1 cellular context compared by ENCODE assay signal in the genomic region with DNA sequence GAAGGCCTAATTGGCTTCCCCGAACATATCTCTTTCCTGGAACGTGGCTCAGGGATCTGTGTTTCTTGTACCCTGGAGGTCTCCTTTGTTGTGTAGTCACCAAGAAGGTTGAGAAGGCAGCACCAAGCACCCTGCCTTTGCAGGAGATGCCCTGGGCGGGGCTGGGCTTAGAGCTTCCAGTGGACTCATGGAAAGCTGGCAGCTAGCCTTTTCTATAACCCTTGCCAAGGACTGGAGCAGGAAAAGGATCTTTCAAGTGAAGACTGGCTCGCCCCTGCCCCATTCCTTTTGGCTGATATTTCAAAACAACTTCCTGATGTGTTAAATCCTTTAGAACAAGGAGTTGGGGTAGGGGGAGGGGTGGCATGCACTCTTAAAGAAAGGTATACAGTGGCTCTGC.
TF ChIP-seq lines count a peak whose summit lies in the region.

No MANE protein-coding gene starts in this region.

TF ChIP-seq in GM23338, 12 proteins besides CTCF, POLR2A, EP300 and RAD21:
- TF ChIP-seq, protein P1, sequence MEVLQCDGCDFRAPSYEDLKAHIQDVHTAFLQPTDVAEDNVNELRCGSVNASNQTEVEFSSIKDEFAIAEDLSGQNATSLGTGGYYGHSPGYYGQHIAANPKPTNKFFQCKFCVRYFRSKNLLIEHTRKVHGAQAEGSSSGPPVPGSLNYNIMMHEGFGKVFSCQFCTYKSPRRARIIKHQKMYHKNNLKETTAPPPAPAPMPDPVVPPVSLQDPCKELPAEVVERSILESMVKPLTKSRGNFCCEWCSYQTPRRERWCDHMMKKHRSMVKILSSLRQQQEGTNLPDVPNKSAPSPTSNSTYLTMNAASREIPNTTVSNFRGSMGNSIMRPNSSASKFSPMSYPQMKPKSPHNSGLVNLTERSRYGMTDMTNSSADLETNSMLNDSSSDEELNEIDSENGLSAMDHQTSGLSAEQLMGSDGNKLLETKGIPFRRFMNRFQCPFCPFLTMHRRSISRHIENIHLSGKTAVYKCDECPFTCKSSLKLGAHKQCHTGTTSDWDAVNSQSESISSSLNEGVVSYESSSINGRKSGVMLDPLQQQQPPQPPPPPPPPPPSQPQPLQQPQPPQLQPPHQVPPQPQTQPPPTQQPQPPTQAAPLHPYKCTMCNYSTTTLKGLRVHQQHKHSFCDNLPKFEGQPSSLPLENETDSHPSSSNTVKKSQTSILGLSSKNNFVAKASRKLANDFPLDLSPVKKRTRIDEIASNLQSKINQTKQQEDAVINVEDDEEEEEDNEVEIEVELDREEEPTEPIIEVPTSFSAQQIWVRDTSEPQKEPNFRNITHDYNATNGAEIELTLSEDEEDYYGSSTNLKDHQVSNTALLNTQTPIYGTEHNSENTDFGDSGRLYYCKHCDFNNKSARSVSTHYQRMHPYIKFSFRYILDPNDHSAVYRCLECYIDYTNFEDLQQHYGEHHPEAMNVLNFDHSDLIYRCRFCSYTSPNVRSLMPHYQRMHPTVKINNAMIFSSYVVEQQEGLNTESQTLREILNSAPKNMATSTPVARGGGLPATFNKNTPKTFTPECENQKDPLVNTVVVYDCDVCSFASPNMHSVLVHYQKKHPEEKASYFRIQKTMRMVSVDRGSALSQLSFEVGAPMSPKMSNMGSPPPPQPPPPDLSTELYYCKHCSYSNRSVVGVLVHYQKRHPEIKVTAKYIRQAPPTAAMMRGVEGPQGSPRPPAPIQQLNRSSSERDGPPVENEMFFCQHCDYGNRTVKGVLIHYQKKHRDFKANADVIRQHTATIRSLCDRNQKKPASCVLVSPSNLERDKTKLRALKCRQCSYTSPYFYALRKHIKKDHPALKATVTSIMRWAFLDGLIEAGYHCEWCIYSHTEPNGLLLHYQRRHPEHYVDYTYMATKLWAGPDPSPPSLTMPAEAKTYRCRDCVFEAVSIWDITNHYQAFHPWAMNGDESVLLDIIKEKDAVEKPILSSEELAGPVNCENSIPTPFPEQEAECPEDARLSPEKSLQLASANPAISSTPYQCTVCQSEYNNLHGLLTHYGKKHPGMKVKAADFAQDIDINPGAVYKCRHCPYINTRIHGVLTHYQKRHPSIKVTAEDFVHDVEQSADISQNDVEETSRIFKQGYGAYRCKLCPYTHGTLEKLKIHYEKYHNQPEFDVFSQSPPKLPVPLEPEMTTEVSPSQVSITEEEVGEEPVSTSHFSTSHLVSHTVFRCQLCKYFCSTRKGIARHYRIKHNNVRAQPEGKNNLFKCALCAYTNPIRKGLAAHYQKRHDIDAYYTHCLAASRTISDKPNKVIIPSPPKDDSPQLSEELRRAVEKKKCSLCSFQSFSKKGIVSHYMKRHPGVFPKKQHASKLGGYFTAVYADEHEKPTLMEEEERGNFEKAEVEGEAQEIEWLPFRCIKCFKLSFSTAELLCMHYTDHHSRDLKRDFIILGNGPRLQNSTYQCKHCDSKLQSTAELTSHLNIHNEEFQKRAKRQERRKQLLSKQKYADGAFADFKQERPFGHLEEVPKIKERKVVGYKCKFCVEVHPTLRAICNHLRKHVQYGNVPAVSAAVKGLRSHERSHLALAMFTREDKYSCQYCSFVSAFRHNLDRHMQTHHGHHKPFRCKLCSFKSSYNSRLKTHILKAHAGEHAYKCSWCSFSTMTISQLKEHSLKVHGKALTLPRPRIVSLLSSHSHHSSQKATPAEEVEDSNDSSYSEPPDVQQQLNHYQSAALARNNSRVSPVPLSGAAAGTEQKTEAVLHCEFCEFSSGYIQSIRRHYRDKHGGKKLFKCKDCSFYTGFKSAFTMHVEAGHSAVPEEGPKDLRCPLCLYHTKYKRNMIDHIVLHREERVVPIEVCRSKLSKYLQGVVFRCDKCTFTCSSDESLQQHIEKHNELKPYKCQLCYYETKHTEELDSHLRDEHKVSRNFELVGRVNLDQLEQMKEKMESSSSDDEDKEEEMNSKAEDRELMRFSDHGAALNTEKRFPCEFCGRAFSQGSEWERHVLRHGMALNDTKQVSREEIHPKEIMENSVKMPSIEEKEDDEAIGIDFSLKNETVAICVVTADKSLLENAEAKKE (CRISPR knock-in tag; IDR thresholded peaks at IDR 0.05), result no peak
- TF ChIP-seq EZH2 (IDR thresholded peaks at IDR 0.05; ENCODE audit: low read depth, unreplicated experiment), result no peak
- TF ChIP-seq CREB1 (CRISPR knock-in tag; IDR thresholded peaks at IDR 0.05; ENCODE audit: low read depth), result no peak
